17 cellular contexts compared by ENCODE assay signal in genomic region chr7:158110661-158111555, GRCh38.
DNase-seq lines count a peak whose midpoint lies in the region; ATAC-seq and TF ChIP-seq lines count a peak whose summit lies in the region.
"Had no signal": no experiment of that assay in that cellular context is flagged by ENCODE, and none has a peak within 500 bp of the region (broad histone marks: within the 10 kb centered on the region; RNA-seq: fewer than 3 reads in every experiment).

No MANE protein-coding gene starts in this region.

- H3K9me3 ChIP-seq in SK-N-SH, result no peaks in the 10 kb centered on the region
- no peaks in the 10 kb centered on the region for H3K9me3 ChIP-seq in thyroid gland

- H3K9me2 ChIP-seq in SK-N-SH, result no peaks in the 10 kb centered on the region

- no peak for TF ChIP-seq CTCF in SK-N-SH (IDR thresholded peaks at IDR 0.05)
- TF ChIP-seq CTCF in thyroid gland (IDR thresholded peaks at IDR 0.05), result no peak

- no peak for TF ChIP-seq EP300 in SK-N-SH (IDR thresholded peaks at IDR 0.05; ENCODE audit: borderline replicate concordance in 1 of 2, low read depth in 1 of 2, low read length in 1 of 2)

- POLR2A ChIA-PET in SK-N-SH (lab: Yijun Ruan, JAX), result no interaction called here

- no peaks in the 10 kb centered on the region for H3K79me2 ChIP-seq in SK-N-SH (ENCODE audit: insufficient read depth)

- TF ChIP-seq RAD21 in SK-N-SH (IDR thresholded peaks at IDR 0.05; ENCODE audit: low read length), result no peak

- H3K9ac ChIP-seq in SK-N-SH, result no peak overlapping the region

- intact Hi-C loops in posterior vena cava (cut with DNase I) (no loop called here), thyroid gland (cut with DNase I) (no loop called here)

- no peak overlapping the region for H3K4me2 ChIP-seq in SK-N-SH

- no peak overlapping the region for H3K4me3 ChIP-seq in SK-N-SH (ENCODE audit: low read depth in 2 of 2, low read length in 1 of 2)
- H3K4me3 ChIP-seq in thyroid gland (replicated peaks in 1 of 3), result no peak overlapping the region
- H3K4me3 ChIP-seq: lower lobe of right lung, suprapubic skin had no signal

- H3K27ac ChIP-seq in SK-N-SH (ENCODE audit: low read depth in 2 of 2, low read length in 1 of 2), result peak overlapping the region in 1 of 2 experiments; percentile 45; a peak in 1 of 4 replicates
- H3K27ac ChIP-seq in thyroid gland, result no peak overlapping the region
- H3K27ac ChIP-seq: lower lobe of right lung, suprapubic skin had no signal

- H4K20me1 ChIP-seq in SK-N-SH (ENCODE audit: insufficient read depth), result no peaks in the 10 kb centered on the region

- CTCF ChIA-PET in SK-N-SH (lab: Yijun Ruan, JAX), result interaction anchor here (1.1 kb wide), 1 partner anchor 244 kb away, joined by 3 read pairs; no protein-coding TSS in a partner anchor

- H3K4me1 ChIP-seq in SK-N-SH (ENCODE audit: control insufficient read depth in 1 of 2, insufficient read depth in 2 of 2, low read depth in 1 of 2, low read length in 1 of 2), result peaks cover 0 to 12% of the 10 kb centered on the region in 2 experiments; a peak in 1 of 4 replicates
- H3K4me1 ChIP-seq in thyroid gland, result no peaks in the 10 kb centered on the region
- H3K4me1 ChIP-seq: lower lobe of right lung, suprapubic skin had no signal

- 57% methylated on average over 23 of the region's 26 CpGs for WGBS in SK-N-SH (ENCODE audit: low lambda C conversion rate)
- 75 to 81% methylated on average over 18 to 26 of the region's 26 CpGs for WGBS in thyroid gland, 2 donors

- H3F3A ChIP-seq in SK-N-SH (replicated peaks; ENCODE audit: insufficient read depth), result no peaks in the 10 kb centered on the region

- H2AFZ ChIP-seq in SK-N-SH (ENCODE audit: low read depth), result no peak overlapping the region

- no peaks in the 10 kb centered on the region for H3K36me3 ChIP-seq in SK-N-SH (replicated peaks in 1 of 2; ENCODE audit: control insufficient read depth in 1 of 2, insufficient read depth in 2 of 2, low read length in 1 of 2)
- no peaks in the 10 kb centered on the region for H3K36me3 ChIP-seq in thyroid gland
- H3K36me3 ChIP-seq: lower lobe of right lung, suprapubic skin had no signal

- DNase-seq in SK-N-SH (peak; percentile 80), NCI-H2107 treated with DMSO at 0.1 percent for 48 hours (lab: John Stamatoyannopoulos, UW; ENCODE audit: unreplicated experiment) (peak; percentile 99), SHP77 treated with DMSO at 0.1 percent for 48 hours (lab: John Stamatoyannopoulos, UW) (peak; percentile 94), posterior vena cava (ENCODE audit: low spot score) (peak; percentile 58), T1000 (lab: John Stamatoyannopoulos, UW) (no peak), thyroid gland (no peak)
- no peak for DNase-seq in stimulated activated CD8-positive, alpha-beta memory T cell treated with anti-CD3 and anti-CD28 coated beads, Interleukin-4, amount 100 ng/mL, for 48 hours
- DNase-seq: activated CD4-positive, alpha-beta T cell treated with anti-CD3 and anti-CD28 coated beads, Interleukin-2, amount 10 ng/mL, durations not matched to agents 7 days and 5 days; activated T-cell treated with anti-CD3 and anti-CD28 coated beads, Interleukin-2, amount 50 U/mL, for 48 hours; CD8-positive, alpha-beta memory T cell; central memory CD4-positive, alpha-beta T cell; GDM1; lower lobe of right lung; natural killer cell; retina had no signal

- H3K27me3 ChIP-seq in SK-N-SH (ENCODE audit: insufficient read depth), result no peaks in the 10 kb centered on the region
- H3K27me3 ChIP-seq in thyroid gland, result no peaks in the 10 kb centered on the region
- H3K27me3 ChIP-seq: suprapubic skin had no signal

- no peak for ATAC-seq in SK-N-SH treated with all-trans-retinoic acid at 6 μM for 48 hours
- ATAC-seq: natural killer cell had no signal

- no peak for TF ChIP-seq POLR2A in thyroid gland (IDR thresholded peaks at IDR 0.05)

TF ChIP-seq in SK-N-SH, 30 proteins besides CTCF, POLR2A, EP300 and RAD21:
- TF ChIP-seq MXI1 (IDR thresholded peaks at IDR 0.05; ENCODE audit: low read depth, low read length) (no peak), PBX3 (IDR thresholded peaks at IDR 0.05) (no peak), FOXM1 (IDR thresholded peaks at IDR 0.05; ENCODE audit: low read depth) (no peak), EZH2phosphoT487 (IDR thresholded peaks at IDR 0.05; ENCODE audit: borderline replicate concordance, low read depth) (no peak), TEAD4 (IDR thresholded peaks at IDR 0.05; ENCODE audit: borderline replicate concordance, insufficient read depth) (no peak)
- TF ChIP-seq, protein P1, sequence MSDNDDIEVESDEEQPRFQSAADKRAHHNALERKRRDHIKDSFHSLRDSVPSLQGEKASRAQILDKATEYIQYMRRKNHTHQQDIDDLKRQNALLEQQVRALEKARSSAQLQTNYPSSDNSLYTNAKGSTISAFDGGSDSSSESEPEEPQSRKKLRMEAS (IDR thresholded peaks at IDR 0.05; ENCODE audit: low read depth), result no peak
- TF ChIP-seq, protein P2, sequence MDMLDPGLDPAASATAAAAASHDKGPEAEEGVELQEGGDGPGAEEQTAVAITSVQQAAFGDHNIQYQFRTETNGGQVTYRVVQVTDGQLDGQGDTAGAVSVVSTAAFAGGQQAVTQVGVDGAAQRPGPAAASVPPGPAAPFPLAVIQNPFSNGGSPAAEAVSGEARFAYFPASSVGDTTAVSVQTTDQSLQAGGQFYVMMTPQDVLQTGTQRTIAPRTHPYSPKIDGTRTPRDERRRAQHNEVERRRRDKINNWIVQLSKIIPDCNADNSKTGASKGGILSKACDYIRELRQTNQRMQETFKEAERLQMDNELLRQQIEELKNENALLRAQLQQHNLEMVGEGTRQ (IDR thresholded peaks at IDR 0.05; ENCODE audit: borderline replicate concordance, low read depth, low read length), result no peak

TF ChIP-seq in SK-N-SH treated with all-trans-retinoic acid at 6 μM for 48 hours, 23 proteins besides CTCF, POLR2A, EP300 and RAD21 (continues in another document):
- TF ChIP-seq PATZ1 (CRISPR knock-in tag; IDR thresholded peaks at IDR 0.05; ENCODE audit: borderline replicate concordance) (no peak), POU6F1 (CRISPR knock-in tag; IDR thresholded peaks at IDR 0.05; ENCODE audit: borderline replicate concordance, low read depth) (no peak), BACH2 (CRISPR knock-in tag; IDR thresholded peaks at IDR 0.05; ENCODE audit: borderline replicate concordance) (no peak), ARNTL (CRISPR knock-in tag; IDR thresholded peaks at IDR 0.05; ENCODE audit: borderline replicate concordance, low read depth) (no peak), ZFP3 (CRISPR knock-in tag; IDR thresholded peaks at IDR 0.05) (no peak), TOX (CRISPR knock-in tag; IDR thresholded peaks at IDR 0.05; ENCODE audit: borderline replicate concordance) (no peak), ISL1 (CRISPR knock-in tag; IDR thresholded peaks at IDR 0.05) (no peak), RARB (CRISPR knock-in tag; IDR thresholded peaks at IDR 0.05) (no peak), ZNF565 (CRISPR knock-in tag; conservative IDR thresholded peaks at IDR 0.05; ENCODE audit: low read depth) (no peak), ZNF8 (CRISPR knock-in tag; IDR thresholded peaks at IDR 0.05) (no peak), ZFP30 (CRISPR knock-in tag; IDR thresholded peaks at IDR 0.05) (no peak), ZNF70 (CRISPR knock-in tag; IDR thresholded peaks at IDR 0.05) (no peak), OSR1 (CRISPR knock-in tag; IDR thresholded peaks at IDR 0.05) (no peak), CSDC2 (CRISPR knock-in tag; IDR thresholded peaks at IDR 0.05) (no peak)
- TF ChIP-seq, protein P3, sequence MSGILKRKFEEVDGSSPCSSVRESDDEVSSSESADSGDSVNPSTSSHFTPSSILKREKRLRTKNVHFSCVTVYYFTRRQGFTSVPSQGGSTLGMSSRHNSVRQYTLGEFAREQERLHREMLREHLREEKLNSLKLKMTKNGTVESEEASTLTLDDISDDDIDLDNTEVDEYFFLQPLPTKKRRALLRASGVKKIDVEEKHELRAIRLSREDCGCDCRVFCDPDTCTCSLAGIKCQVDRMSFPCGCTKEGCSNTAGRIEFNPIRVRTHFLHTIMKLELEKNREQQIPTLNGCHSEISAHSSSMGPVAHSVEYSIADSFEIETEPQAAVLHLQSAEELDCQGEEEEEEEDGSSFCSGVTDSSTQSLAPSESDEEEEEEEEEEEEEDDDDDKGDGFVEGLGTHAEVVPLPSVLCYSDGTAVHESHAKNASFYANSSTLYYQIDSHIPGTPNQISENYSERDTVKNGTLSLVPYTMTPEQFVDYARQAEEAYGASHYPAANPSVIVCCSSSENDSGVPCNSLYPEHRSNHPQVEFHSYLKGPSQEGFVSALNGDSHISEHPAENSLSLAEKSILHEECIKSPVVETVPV (CRISPR knock-in tag; IDR thresholded peaks at IDR 0.05), result no peak

Comparison
In these comparisons a context has a peak if more than half of its experiments do, and no peak if none do; other contexts are left out.
1. DNase-seq: peak in SK-N-SH (single experiment), NCI-H2107 treated with DMSO at 0.1 percent for 48 hours (single experiment), SHP77 treated with DMSO at 0.1 percent for 48 hours (single experiment) and posterior vena cava (single experiment); none in T1000 (single experiment), thyroid gland (0 of 2) and stimulated activated CD8-positive, alpha-beta memory T cell treated with anti-CD3 and anti-CD28 coated beads, Interleukin-4, amount 100 ng/mL, for 48 hours (single experiment).